9 cellular contexts compared by ENCODE assay signal in the genomic region with DNA sequence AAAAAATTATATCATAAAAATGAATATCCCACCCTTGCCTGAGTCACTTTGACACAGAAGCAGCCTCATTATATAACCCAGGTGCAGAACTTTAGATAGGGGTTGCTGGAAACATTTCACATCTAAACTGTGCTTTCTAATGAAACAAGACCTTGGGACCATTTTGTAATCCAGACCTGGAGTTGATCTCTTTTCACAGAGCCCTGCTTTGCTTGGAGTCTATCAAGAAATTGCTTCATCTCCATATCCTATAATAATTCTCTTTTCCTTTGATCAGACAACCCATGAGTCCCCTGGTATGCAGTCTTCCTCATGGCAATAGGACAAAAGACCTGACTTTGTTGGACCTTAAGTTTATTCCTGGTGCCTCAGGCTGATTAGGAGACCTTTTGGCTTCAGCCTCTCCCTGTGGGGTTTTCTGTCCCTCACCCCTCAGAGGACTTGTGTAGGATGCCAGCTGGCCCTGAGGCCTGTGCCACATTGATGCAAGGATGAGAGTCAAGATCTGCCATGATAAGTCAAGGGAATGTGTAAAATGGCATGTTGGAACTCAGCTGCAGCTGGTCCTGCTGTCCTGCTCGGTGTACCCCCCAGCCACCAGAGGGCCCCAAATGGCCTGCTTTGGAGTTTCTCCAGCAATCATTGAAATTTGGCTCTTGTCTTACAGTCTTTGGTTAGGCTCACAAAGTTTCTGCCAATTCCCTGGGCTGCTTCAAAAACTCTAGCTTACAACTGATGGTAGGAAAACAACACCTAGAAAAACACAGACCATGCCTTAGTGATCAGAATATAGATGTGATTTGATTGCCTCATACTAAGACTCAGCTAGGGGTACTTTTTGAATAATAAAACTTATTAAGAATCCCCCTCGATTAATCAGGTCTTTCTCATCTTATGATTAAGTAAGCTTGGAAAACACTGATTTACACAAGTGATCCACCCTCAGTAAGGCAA.
DNase-seq lines count a peak whose midpoint lies in the region; ATAC-seq and TF ChIP-seq lines count a peak whose summit lies in the region.
"Had no signal": no experiment of that assay in that cellular context is flagged by ENCODE, and none has a peak within 500 bp of the region (broad histone marks: within the 10 kb centered on the region; RNA-seq: fewer than 3 reads in every experiment).

No MANE protein-coding gene starts in this region.

- TF ChIP-seq CTCF in HL-60 (IDR thresholded peaks at IDR 0.05; ENCODE audit: insufficient read depth, low read length) (peak; percentile 95), nephron (IDR thresholded peaks at IDR 0.05; ENCODE audit: unreplicated experiment in 3 of 3) (peak; percentile 23 to 37 (median 25))

- H3K4me3 Mint-ChIP-seq in nephron: no peak overlapping the region
- H3K4me3 Mint-ChIP-seq: naive thymus-derived CD8-positive, alpha-beta T cell had no signal

- H3K4me3 ChIP-seq in HL-60 (replicated peaks; ENCODE audit: insufficient read depth, low read length): no peak overlapping the region

- H3K27me3 Mint-ChIP-seq in nephron (ENCODE audit: low read depth): peaks cover 9% of the 10 kb centered on the region

- H3K4me1 Mint-ChIP-seq in nephron: peaks cover 54% of the 10 kb centered on the region

- TF ChIP-seq POLR2A in erythroblast (IDR thresholded peaks at IDR 0.05; ENCODE audit: low read length): no peak

- peak overlapping the region; percentile 98 to 99 (median 99) for H3K27ac Mint-ChIP-seq in nephron
- H3K27ac Mint-ChIP-seq: naive thymus-derived CD8-positive, alpha-beta T cell had no signal

- no peak overlapping the region for H3K27ac ChIP-seq in HL-60 (replicated peaks)

- DNase-seq in DMS114 treated with DMSO at 0.1 percent for 48 hours (lab: John Stamatoyannopoulos, UW; ENCODE audit: unreplicated experiment) (peak; percentile 35), HL-60 (ENCODE audit: low read depth in 1 of 2, low spot score in 1 of 2) (peak; percentile 14 to 71), SW480 (ENCODE audit: low spot score) (peak; percentile 48), erythroblast (lab: John Stamatoyannopoulos, UW) (peak; percentile 70 to 78)

- no peak for ATAC-seq in GM18907 (IDR thresholded peaks at IDR 0.05; ENCODE audit: unreplicated experiment)
- no peak for ATAC-seq in GM19324 (IDR thresholded peaks at IDR 0.05; ENCODE audit: low FRiP score, unreplicated experiment)
- ATAC-seq in HG02870 (IDR thresholded peaks at IDR 0.05; ENCODE audit: unreplicated experiment): no peak
- ATAC-seq: naive thymus-derived CD8-positive, alpha-beta T cell had no signal

- no peaks in the 10 kb centered on the region for H3K9me3 Mint-ChIP-seq in nephron

- no peaks in the 10 kb centered on the region for H3K27me3 ChIP-seq in HL-60 (ENCODE audit: insufficient read depth, poor library complexity, severe bottlenecking)

- no peaks in the 10 kb centered on the region for H3K36me3 Mint-ChIP-seq in nephron (ENCODE audit: low read depth)
- H3K36me3 Mint-ChIP-seq: naive thymus-derived CD8-positive, alpha-beta T cell had no signal
